ENCODE assay signal across 8 cellular contexts in the genomic region with DNA sequence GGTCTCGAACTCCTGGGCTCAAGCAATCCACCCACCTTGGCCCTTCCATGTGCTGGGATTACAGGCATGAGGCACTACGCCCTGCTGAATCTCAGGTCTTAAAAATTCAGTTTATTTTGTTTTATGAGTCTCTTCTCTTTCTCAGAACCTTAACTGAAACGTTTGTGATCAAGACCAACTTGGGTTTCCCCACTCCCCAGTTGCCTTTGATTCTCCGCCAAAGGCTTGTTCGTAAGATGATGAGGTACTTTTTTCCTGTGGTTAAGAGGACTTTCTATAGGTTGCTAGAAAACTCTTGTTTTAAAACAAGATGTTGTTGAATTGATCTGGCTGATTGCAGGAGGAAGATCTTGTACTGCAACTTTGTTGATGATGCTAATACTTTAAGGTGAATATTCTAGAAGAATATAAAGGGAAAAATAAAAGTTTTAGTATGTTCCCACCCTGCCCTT. TPM values are rescaled to one million over a fixed set of nuclear protein-coding genes. Genes with fewer than 3 reads are reported as not detected.
A peak's percentile ranks its signal among the peaks of the same experiment; 100 is the strongest.
DNase-seq lines count a peak whose midpoint lies in the region; ATAC-seq, FAIRE-seq and TF ChIP-seq lines count a peak whose summit lies in the region.

No MANE protein-coding gene starts in this region.

- no peak for FAIRE-seq in small intestine (lab: Jason Lieb, UNC)
- FAIRE-seq in GM12892 (lab: Jason Lieb, UNC), result no peak

- DNase-seq in activated effector memory CD4-positive, alpha-beta T cell treated with Interleukin-2 at 50 U/mL for 16 hours, result peak; percentile 51
- peak; percentile 34 for DNase-seq in small intestine
- DNase-seq in NCI-H1694 (lab: John Stamatoyannopoulos, UW), result no peak
- no peak for DNase-seq in endothelial cell (ENCODE audit: low spot score)
- DNase-seq in aorta, result no peak
- DNase-seq in GM12892 (ENCODE audit: insufficient read length), result no peak

- H3K36me3 ChIP-seq in KOPT-K1 (ENCODE audit: insufficient read depth, low read length) (peaks cover 14% of the 10 kb centered on the region), small intestine (ENCODE audit: control insufficient read depth in 2 of 2, insufficient read depth in 2 of 2, low read length in 2 of 2) (no peaks in the 10 kb centered on the region), aorta (ENCODE audit: control insufficient read depth in 1 of 2, insufficient read depth in 2 of 2, low read length in 1 of 2) (no peaks in the 10 kb centered on the region)

- intact Hi-C loops in aorta (cut with DNase I), result no loop called here

- H3K27me3 Mint-ChIP-seq in endothelial cell (ENCODE audit: unreplicated experiment), result peaks cover 2% of the 10 kb centered on the region

- TF ChIP-seq POLR2A in GM12892 (IDR thresholded peaks at IDR 0.05; ENCODE audit: low read depth, low read length), result no peak

- H3K4me3 Mint-ChIP-seq in endothelial cell (ENCODE audit: unreplicated experiment), result no peak overlapping the region

- peak overlapping the region; percentile 97 for H3K27ac ChIP-seq in KOPT-K1 (ENCODE audit: low read depth, low read length, poor library complexity, severe bottlenecking)
- peak overlapping the region in 1 of 2 donors; percentile 76 for H3K27ac ChIP-seq in small intestine (ENCODE audit: low read depth in 1 of 2, low read length in 1 of 2)
- H3K27ac ChIP-seq in aorta (ENCODE audit: low read depth in 1 of 2, low read length in 2 of 2), result no peak overlapping the region

- H3K4me1 Mint-ChIP-seq in endothelial cell (ENCODE audit: unreplicated experiment), result peaks cover 14% of the 10 kb centered on the region

- H3K4me3 ChIP-seq in small intestine (ENCODE audit: low read depth in 1 of 2, low read length in 2 of 2) (no peak overlapping the region), aorta (ENCODE audit: low read length in 2 of 2) (no peak overlapping the region)

- H3K9me3 ChIP-seq in KOPT-K1 (ENCODE audit: insufficient read depth, low read length, poor library complexity, severe bottlenecking), result peaks cover 22% of the 10 kb centered on the region
- no peaks in the 10 kb centered on the region for H3K9me3 ChIP-seq in small intestine (ENCODE audit: control insufficient read depth, low read depth)
- H3K9me3 ChIP-seq in aorta (ENCODE audit: control insufficient read depth, low read length), result no peaks in the 10 kb centered on the region

- H3K36me3 Mint-ChIP-seq in endothelial cell (ENCODE audit: low read depth, unreplicated experiment), result peaks cover 11% of the 10 kb centered on the region

- peak; percentile 69 for ATAC-seq in GM19463 (IDR thresholded peaks at IDR 0.05; ENCODE audit: unreplicated experiment)
- no peak for ATAC-seq in aorta (ENCODE audit: low FRiP score)

- H3K27ac Mint-ChIP-seq in endothelial cell (ENCODE audit: unreplicated experiment), result no peak overlapping the region

- H3K9me3 Mint-ChIP-seq in endothelial cell (ENCODE audit: unreplicated experiment), result no peaks in the 10 kb centered on the region

- no peaks in the 10 kb centered on the region for H3K27me3 ChIP-seq in small intestine (ENCODE audit: control insufficient read depth in 2 of 2, insufficient read depth in 2 of 2, low read length in 2 of 2)
- no peaks in the 10 kb centered on the region for H3K27me3 ChIP-seq in aorta (ENCODE audit: control insufficient read depth in 1 of 2, insufficient read depth in 2 of 2, low read length in 1 of 2)

- peaks cover 0 to 21% of the 10 kb centered on the region in 2 donors for H3K4me1 ChIP-seq in small intestine (ENCODE audit: control insufficient read depth in 2 of 2, insufficient read depth in 1 of 2, low read depth in 1 of 2, low read length in 1 of 2)
- peaks cover 0 to 4% of the 10 kb centered on the region in 2 donors for H3K4me1 ChIP-seq in aorta (ENCODE audit: control insufficient read depth in 1 of 2, insufficient read depth in 2 of 2, low read length in 2 of 2)

- no peak for TF ChIP-seq CTCF in endothelial cell (IDR thresholded peaks at IDR 0.05; ENCODE audit: unreplicated experiment)

- 53 to 67% (median 57%) methylated on average over 5 of the region's 5 CpGs for WGBS in small intestine, 3 donors
- WGBS in aorta, 2 donors, result 54 to 61% methylated on average over 5 of the region's 5 CpGs

RNA-seq across cellular contexts. Expression of gene ABCC1, which starts 11.7 kb away (rescaled TPM):
- polyA plus RNA-seq in small intestine, result 10 to 100 TPM in 1 of 3 donors, under 1 TPM in 2; 0.54 to 12.4 (median 0.89) TPM
- total RNA-seq in endothelial cell (ENCODE audit: unreplicated experiment), result 21.8 TPM
- total RNA-seq in aorta, result 10 to 100 TPM; 56.5 to 61.9 TPM
- 10 to 100 TPM in 1 of 2 donors, 1 to 10 TPM in 1; 2.9 to 30.8 TPM for polyA plus RNA-seq in aorta
- 22.3 TPM for polyA plus RNA-seq in GM12892 (2012; ENCODE audit: missing spikeins)

Comparison
In these comparisons a context has a peak if more than half of its experiments do, and no peak if none do; other contexts are left out.
1. DNase-seq: peak in activated effector memory CD4-positive, alpha-beta T cell treated with Interleukin-2 at 50 U/mL for 16 hours (single experiment) and small intestine (single experiment); none in NCI-H1694 (single experiment), endothelial cell (single experiment), aorta (0 of 2) and GM12892 (single experiment).